ENCODE assay signal across 9 cellular contexts in genomic region chr1:109931189-109931672, GRCh38. TPM values are rescaled to one million over a fixed set of nuclear protein-coding genes. Genes with fewer than 3 reads are reported as not detected.
DNase-seq lines count a peak whose midpoint lies in the region; ATAC-seq, FAIRE-seq and TF ChIP-seq lines count a peak whose summit lies in the region.
"Had no signal": no experiment of that assay in that cellular context is flagged by ENCODE, and none has a peak within 500 bp of the region (broad histone marks: within the 10 kb centered on the region; RNA-seq: fewer than 3 reads in every experiment).

No MANE protein-coding gene starts in this region.

- H3K36me3 ChIP-seq in iPS DF 6.9 (ENCODE audit: control insufficient read depth, insufficient read depth, low read length) (no peaks in the 10 kb centered on the region), small intestine (ENCODE audit: control insufficient read depth in 2 of 2, insufficient read depth in 2 of 2, low read length in 2 of 2) (no peaks in the 10 kb centered on the region)

- H3K9me3 Mint-ChIP-seq in activated T-cell treated with anti-CD3 and anti-CD28 coated beads, Interleukin-2, amount 50 U/mL, for 24 hours: peaks cover 7% of the 10 kb centered on the region

- no peak for ATAC-seq in HG02884 (IDR thresholded peaks at IDR 0.05; ENCODE audit: unreplicated experiment)

- no peak overlapping the region for H3K4me3 ChIP-seq in astrocyte of the spinal cord (ENCODE audit: low read depth, low read length)
- no peak overlapping the region for H3K4me3 ChIP-seq in iPS DF 6.9 (ENCODE audit: low read length)
- no peak overlapping the region for H3K4me3 ChIP-seq in small intestine (ENCODE audit: low read depth in 1 of 2, low read length in 2 of 2)

- in situ Hi-C loops in astrocyte of the spinal cord (cut with HindIII; ENCODE audit: low sequenced_read_pairs): no loop called here

- H3K36me3 Mint-ChIP-seq in activated T-cell treated with anti-CD3 and anti-CD28 coated beads, Interleukin-2, amount 50 U/mL, for 24 hours (ENCODE audit: low read depth): peaks cover 45% of the 10 kb centered on the region

- DNase-seq in astrocyte of the spinal cord (ENCODE audit: low read depth, low spot score) (peak; percentile 89), iPS DF 6.9 (ENCODE audit: low read depth, low spot score) (peak; percentile 64), small intestine (peak; percentile 46), NOMO-1 treated with DMSO at 0.1 percent for 48 hours (lab: John Stamatoyannopoulos, UW; ENCODE audit: unreplicated experiment) (no peak), D721Med (ENCODE audit: insufficient read length, low spot score) (no peak)
- no peak for DNase-seq in activated T-cell treated with anti-CD3 and anti-CD28 coated beads, Interleukin-2, amount 50 U/mL, for 24 hours

- no peaks in the 10 kb centered on the region for H3K9me3 ChIP-seq in iPS DF 6.9 (ENCODE audit: control insufficient read depth, insufficient read depth, low read length)
- H3K9me3 ChIP-seq in small intestine (ENCODE audit: control insufficient read depth, low read depth): no peaks in the 10 kb centered on the region

- no peaks in the 10 kb centered on the region for H3K27me3 Mint-ChIP-seq in activated T-cell treated with anti-CD3 and anti-CD28 coated beads, Interleukin-2, amount 50 U/mL, for 24 hours

- H3K4me3 Mint-ChIP-seq in activated T-cell treated with anti-CD3 and anti-CD28 coated beads, Interleukin-2, amount 50 U/mL, for 24 hours: no peak overlapping the region

- TF ChIP-seq CTCF in astrocyte of the spinal cord (IDR thresholded peaks at IDR 0.05; ENCODE audit: low read depth, low read length) (no peak), D721Med (IDR thresholded peaks at IDR 0.05; ENCODE audit: insufficient read depth, missing control alignments) (no peak)

- no peak overlapping the region for H3K27ac Mint-ChIP-seq in activated T-cell treated with anti-CD3 and anti-CD28 coated beads, Interleukin-2, amount 50 U/mL, for 24 hours

- no peaks in the 10 kb centered on the region for H3K27me3 ChIP-seq in iPS DF 6.9 (ENCODE audit: control insufficient read depth, insufficient read depth, low read length)
- H3K27me3 ChIP-seq in small intestine (ENCODE audit: control insufficient read depth in 2 of 2, insufficient read depth in 2 of 2, low read length in 2 of 2): no peaks in the 10 kb centered on the region

- no peak for TF ChIP-seq EP300 in Ishikawa (IDR thresholded peaks at IDR 0.05; ENCODE audit: borderline replicate concordance)

- no peak for TF ChIP-seq RAD21 in Ishikawa (IDR thresholded peaks at IDR 0.05; ENCODE audit: low read depth)

- H3K4me1 Mint-ChIP-seq in activated T-cell treated with anti-CD3 and anti-CD28 coated beads, Interleukin-2, amount 50 U/mL, for 24 hours (ENCODE audit: low read depth): peaks cover 5% of the 10 kb centered on the region

- H3K4me1 ChIP-seq in iPS DF 6.9 (ENCODE audit: control insufficient read depth, insufficient read depth, low read length): peaks cover 4% of the 10 kb centered on the region; the same call in 1 of the 2 replicates
- peaks cover 25% of the 10 kb centered on the region in 2 donors for H3K4me1 ChIP-seq in small intestine (ENCODE audit: control insufficient read depth in 2 of 2, insufficient read depth in 1 of 2, low read depth in 1 of 2, low read length in 1 of 2)

- WGBS in iPS DF 6.9 (ENCODE audit: insufficient coverage, insufficient read length): no CpG with 5 or more reads among the region's 8 CpGs
- WGBS in small intestine, 3 donors: 15 to 29% (median 26%) methylated on average over 8 of the region's 8 CpGs

- H3K27ac ChIP-seq in iPS DF 6.9 (ENCODE audit: low read length) (no peak overlapping the region), small intestine (ENCODE audit: low read depth in 1 of 2, low read length in 1 of 2) (peak overlapping the region; percentile 5 to 57)
- H3K27ac ChIP-seq: HL-60 had no signal

- FAIRE-seq in small intestine (lab: Jason Lieb, UNC) (no peak), D721Med (lab: Jason Lieb, UNC) (no peak)

TF ChIP-seq in Ishikawa, 13 proteins besides CTCF, POLR2A, EP300 and RAD21:
- no peak for TF ChIP-seq TEAD4 (IDR thresholded peaks at IDR 0.05)
- 0 out of 2 replicates have a peak, but pooled peaks have one; percentile 32 for TF ChIP-seq TCF12 (IDR thresholded peaks at IDR 0.05; ENCODE audit: low read depth)

RNA-seq across cellular contexts. Expression of gene CSF1, which starts 20.6 kb away (rescaled TPM):
- 10 to 100 TPM in 1 of 3 donors, 1 to 10 TPM in 1, under 1 TPM in 1; 0.89 to 15.5 (median 1.1) TPM for polyA plus RNA-seq in small intestine

RNA-seq across cellular contexts. Expression of gene AHCYL1, which starts 53.3 kb away (rescaled TPM):
- polyA plus RNA-seq in small intestine: 100 to 1,000 TPM in 2 of 3 donors, 10 to 100 TPM in 1; 67.6 to 159 (median 111) TPM

Comparison
In these comparisons a context has a peak if more than half of its experiments do, and no peak if none do; other contexts are left out.
1. DNase-seq: peak in astrocyte of the spinal cord (single experiment), iPS DF 6.9 (single experiment) and small intestine (single experiment); none in NOMO-1 treated with DMSO at 0.1 percent for 48 hours (single experiment), D721Med (single experiment) and activated T-cell treated with anti-CD3 and anti-CD28 coated beads, Interleukin-2, amount 50 U/mL, for 24 hours (single experiment).